In the genomic region with DNA sequence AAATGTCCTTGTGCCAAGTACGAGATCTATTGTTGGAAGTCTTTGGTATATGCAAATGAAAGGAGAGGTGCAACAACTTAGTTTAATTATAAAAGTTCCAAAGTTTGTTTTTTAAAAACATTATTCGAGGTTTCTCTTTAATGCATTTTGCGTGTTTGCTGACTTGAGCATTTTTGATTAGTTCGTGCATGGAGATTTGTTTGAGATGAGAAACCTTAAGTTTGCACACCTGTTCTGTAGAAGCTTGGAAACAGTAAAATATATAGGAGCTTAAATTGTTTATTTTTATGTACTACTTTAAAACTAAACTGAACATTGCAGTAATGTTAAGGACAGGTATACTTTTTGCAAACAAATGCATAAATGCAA, we compare ENCODE assay signal across 9 cellular contexts. TPM values are rescaled to one million over a fixed set of nuclear protein-coding genes. Genes with fewer than 3 reads are reported as not detected.
DNase-seq lines count a peak whose midpoint lies in the region; ATAC-seq, FAIRE-seq and TF ChIP-seq lines count a peak whose summit lies in the region.
"Had no signal": no experiment of that assay in that cellular context is flagged by ENCODE, and none has a peak within 500 bp of the region (broad histone marks: within the 10 kb centered on the region; RNA-seq: fewer than 3 reads in every experiment).

No MANE protein-coding gene starts in this region.

- H2AFZ ChIP-seq in IMR-90 (replicated peaks; ENCODE audit: low read length, poor library complexity) (no peak overlapping the region), neural progenitor cell (replicated peaks) (no peak overlapping the region)

- no peak overlapping the region; the same call in 1 of the 2 replicates for H3K23ac ChIP-seq in IMR-90 (ENCODE audit: low read depth, low read length)

- H2BK20ac ChIP-seq in IMR-90 (ENCODE audit: low read depth, low read length) = no peak overlapping the region

- H3K4me1 ChIP-seq in CD4-positive, CD25-positive, alpha-beta regulatory T cell (ENCODE audit: control insufficient read depth, insufficient read depth, low read length, poor library complexity, severe bottlenecking) = peaks cover 33% of the 10 kb centered on the region
- H3K4me1 ChIP-seq in IMR-90 (ENCODE audit: control insufficient read depth, insufficient read depth, low read length) = no peaks in the 10 kb centered on the region; the same call in 1 of the 2 replicates
- peaks cover 4% of the 10 kb centered on the region for H3K4me1 ChIP-seq in endodermal cell (ENCODE audit: control insufficient read depth, insufficient read depth, low read length)
- H3K4me1 ChIP-seq in neural progenitor cell = peaks cover 10% of the 10 kb centered on the region

- H3K27me3 ChIP-seq in CD4-positive, CD25-positive, alpha-beta regulatory T cell (ENCODE audit: control insufficient read depth, insufficient read depth, low read length) = no peaks in the 10 kb centered on the region
- no peaks in the 10 kb centered on the region for H3K27me3 ChIP-seq in IMR-90 (ENCODE audit: control insufficient read depth, insufficient read depth, low read length)
- H3K27me3 ChIP-seq in endodermal cell (ENCODE audit: control insufficient read depth, insufficient read depth, low read length, poor library complexity, severe bottlenecking) = peaks cover 36% of the 10 kb centered on the region
- no peaks in the 10 kb centered on the region for H3K27me3 ChIP-seq in neural progenitor cell

- FAIRE-seq in GM19239 (lab: Jason Lieb, UNC) = no peak

- no peak for TF ChIP-seq RAD21 in IMR-90 (IDR thresholded peaks at IDR 0.05; ENCODE audit: low read length)

- H3K14ac ChIP-seq in IMR-90 (replicated peaks; ENCODE audit: low read depth, low read length) = no peak overlapping the region

- H3K18ac ChIP-seq in IMR-90 (ENCODE audit: low read depth, low read length) = no peak overlapping the region

- H3K27ac Mint-ChIP-seq in CD4-positive, CD25-positive, alpha-beta regulatory T cell = peak overlapping the region in 2 of 3 donors; percentile 20 to 23
- H3K27ac Mint-ChIP-seq in endodermal cell (no peak overlapping the region), neural progenitor cell (no peak overlapping the region)

- peak overlapping the region; percentile 80; the same call in 1 of the 2 replicates for H3K9ac ChIP-seq in IMR-90 (ENCODE audit: low read depth, low read length)
- H3K9ac ChIP-seq in endodermal cell (ENCODE audit: extremely low read depth, low read length, poor library complexity, severe bottlenecking) = no peak overlapping the region
- H3K9ac ChIP-seq in neural progenitor cell = no peak overlapping the region

- H4K91ac ChIP-seq in IMR-90 (ENCODE audit: insufficient read depth, low read depth, low read length) = no peak overlapping the region

- no peak for TF ChIP-seq POLR2A in IMR-90 (IDR thresholded peaks at IDR 0.05; ENCODE audit: low read depth, low read length)

- in situ Hi-C loops in IMR-90 (cut with MboI; ENCODE audit: low sequenced_read_pairs) = loop anchor here (5.0 to 25.0 kb wide), 2 partner anchors 89 to 369 kb away; a partner anchor contains a TSS

- dilution Hi-C loops in IMR-90 (cut with HindIII; ENCODE audit: low sequenced_read_pairs, unreplicated experiment) = no loop called here

- no peak overlapping the region for H3K27ac ChIP-seq in CD4-positive, CD25-positive, alpha-beta regulatory T cell (ENCODE audit: insufficient read depth, low read length, poor library complexity, severe bottlenecking)
- H3K27ac ChIP-seq in IMR-90 (ENCODE audit: insufficient read depth, low read length) (no peak overlapping the region), endodermal cell (ENCODE audit: low read depth, low read length) (no peak overlapping the region), neural progenitor cell (no peak overlapping the region)
- H3K27ac ChIP-seq: VCaP had no signal

- no peak overlapping the region for H4K5ac ChIP-seq in IMR-90 (ENCODE audit: low read depth, low read length)

- CTCF ChIA-PET in IMR-90 (lab: Yijun Ruan, JAX) = no interaction called here

- peaks cover 15 to 27% of the 10 kb centered on the region in 2 experiments; a peak in 3 of 4 replicates for H3K79me1 ChIP-seq in IMR-90 (ENCODE audit: low read depth in 1 of 2, low read length in 2 of 2)

- H3K4me3 Mint-ChIP-seq in CD4-positive, CD25-positive, alpha-beta regulatory T cell = peak overlapping the region; percentile 83 to 100 (median 94)
- H3K4me3 Mint-ChIP-seq in endodermal cell (no peak overlapping the region), neural progenitor cell (no peak overlapping the region)

- no peaks in the 10 kb centered on the region for H3K36me3 ChIP-seq in CD4-positive, CD25-positive, alpha-beta regulatory T cell (ENCODE audit: control insufficient read depth, insufficient read depth, low read length)
- H3K36me3 ChIP-seq in IMR-90 (ENCODE audit: control insufficient read depth, insufficient read depth, low read length) (no peaks in the 10 kb centered on the region; the same call in 1 of the 2 replicates), endodermal cell (ENCODE audit: control insufficient read depth, insufficient read depth, low read length) (no peaks in the 10 kb centered on the region), neural progenitor cell (no peaks in the 10 kb centered on the region)

- no peak overlapping the region for H2AK5ac ChIP-seq in IMR-90 (ENCODE audit: low read depth, low read length)

- POLR2A ChIA-PET in IMR-90 (lab: Charles Lee; ENCODE audit: unreplicated experiment) = interaction anchor here (0.7 kb wide), 1 partner anchor 86 kb away, joined by 4 read pairs; no protein-coding TSS in a partner anchor

- peaks cover 37% of the 10 kb centered on the region for H3F3A ChIP-seq in neural progenitor cell (ENCODE audit: low read depth)

- H3K4me3 ChIP-seq in CD4-positive, CD25-positive, alpha-beta regulatory T cell (ENCODE audit: low read depth, low read length) = no peak overlapping the region
- peak overlapping the region; percentile 67 for H3K4me3 ChIP-seq in IMR-90 (ENCODE audit: insufficient read depth, low read depth, low read length)
- H3K4me3 ChIP-seq in endodermal cell (ENCODE audit: low read length) = peak overlapping the region; percentile 80
- H3K4me3 ChIP-seq in neural progenitor cell = no peak overlapping the region

- peaks cover 35% of the 10 kb centered on the region for H3K27me3 Mint-ChIP-seq in CD4-positive, CD25-positive, alpha-beta regulatory T cell
- H3K27me3 Mint-ChIP-seq in endodermal cell (ENCODE audit: insufficient read depth) (peaks cover 6% of the 10 kb centered on the region), neural progenitor cell (ENCODE audit: insufficient read depth, low read depth) (peaks cover 2% of the 10 kb centered on the region)

- H2BK5ac ChIP-seq in IMR-90 (ENCODE audit: low read depth, low read length, poor library complexity, severe bottlenecking) = no peak overlapping the region

- TF ChIP-seq CTCF in IMR-90 (conservative IDR thresholded peaks at IDR 0.05; ENCODE audit: low read depth, low read length) (no peak), endodermal cell (conservative IDR thresholded peaks at IDR 0.05) (no peak), neural progenitor cell (IDR thresholded peaks at IDR 0.05) (no peak)

- H2BK120ac ChIP-seq in IMR-90 (ENCODE audit: low read depth, low read length) = no peak overlapping the region

- intact Hi-C loops in IMR-90 (cut with micrococcal nuclease) = loop anchor here (5.0 kb wide), 1 partner anchor 69 kb away; no protein-coding TSS in a partner anchor

- H2AK9ac ChIP-seq in IMR-90 (replicated peaks; ENCODE audit: low read depth, low read length, poor library complexity) = no peak overlapping the region

- no peak overlapping the region for H3K4ac ChIP-seq in IMR-90 (ENCODE audit: low read depth, low read length)

- no peaks in the 10 kb centered on the region for H3K79me2 ChIP-seq in neural progenitor cell (ENCODE audit: low read depth)

- H4K8ac ChIP-seq in IMR-90 (ENCODE audit: low read depth in 2 of 2, low read length in 2 of 2) = no peak overlapping the region; a peak in 1 of 4 replicates

- ATAC-seq in CD4-positive, CD25-positive, alpha-beta regulatory T cell (ENCODE audit: low read depth in 2 of 2) = no peak
- no peak for ATAC-seq in IMR-90 (ENCODE audit: low read depth)
- no peak for ATAC-seq in HG03342 (IDR thresholded peaks at IDR 0.05; ENCODE audit: unreplicated experiment)
- no peak for ATAC-seq in GM18873 (IDR thresholded peaks at IDR 0.05; ENCODE audit: low FRiP score, unreplicated experiment)

- H3K56ac ChIP-seq in IMR-90 (ENCODE audit: extremely low read depth, insufficient read depth, low read length) = no peak overlapping the region

- H3K9me3 ChIP-seq in CD4-positive, CD25-positive, alpha-beta regulatory T cell (ENCODE audit: control insufficient read depth in 2 of 2, low read length in 2 of 2) = peaks cover 0 to 5% of the 10 kb centered on the region in 2 experiments
- H3K9me3 ChIP-seq in IMR-90 (ENCODE audit: control insufficient read depth, insufficient read depth, low read length) (peaks cover 11% of the 10 kb centered on the region), endodermal cell (ENCODE audit: control insufficient read depth, low read length) (peaks cover 14% of the 10 kb centered on the region), neural progenitor cell (ENCODE audit: low read depth) (no peaks in the 10 kb centered on the region)

- H3K9me3 Mint-ChIP-seq in CD4-positive, CD25-positive, alpha-beta regulatory T cell = peaks cover 0 to 2% (median 0%) of the 10 kb centered on the region in 7 donors
- H3K9me3 Mint-ChIP-seq in endodermal cell (peaks cover 26% of the 10 kb centered on the region), neural progenitor cell (peaks cover 28% of the 10 kb centered on the region)

- peaks cover 12 to 42% (median 23%) of the 10 kb centered on the region in 4 donors for H3K4me1 Mint-ChIP-seq in CD4-positive, CD25-positive, alpha-beta regulatory T cell
- peaks cover 16% of the 10 kb centered on the region for H3K4me1 Mint-ChIP-seq in endodermal cell
- H3K4me1 Mint-ChIP-seq in neural progenitor cell = no peaks in the 10 kb centered on the region

- H3K4me2 ChIP-seq in IMR-90 (ENCODE audit: low read depth, low read length) (peak overlapping the region; percentile 70), neural progenitor cell (peak overlapping the region; percentile 24)

- peaks cover 12% of the 10 kb centered on the region; the same call in 1 of the 2 replicates for H3K9me1 ChIP-seq in IMR-90 (ENCODE audit: insufficient read depth, low read length)

- WGBS in IMR-90 (ENCODE audit: extremely low coverage in 2 of 2, insufficient read length in 1 of 2), 2 experiments = no CpG with 5 or more reads among the region's 4 CpGs
- WGBS in endodermal cell (ENCODE audit: insufficient coverage in 1 of 2, insufficient read length in 1 of 2), 2 experiments = 27 to 56% methylated on average over 4 of the region's 4 CpGs

- peaks cover 3% of the 10 kb centered on the region for H3K36me3 Mint-ChIP-seq in CD4-positive, CD25-positive, alpha-beta regulatory T cell
- H3K36me3 Mint-ChIP-seq in endodermal cell (ENCODE audit: low read depth) = peaks cover 11% of the 10 kb centered on the region
- peaks cover 4% of the 10 kb centered on the region for H3K36me3 Mint-ChIP-seq in neural progenitor cell

- no peaks in the 10 kb centered on the region for H4K20me1 ChIP-seq in IMR-90 (ENCODE audit: insufficient read depth, low read length)
- H4K20me1 ChIP-seq in neural progenitor cell (ENCODE audit: low read depth) = no peaks in the 10 kb centered on the region

- H2BK15ac ChIP-seq in IMR-90 (ENCODE audit: low read depth, low read length) = no peak overlapping the region

- DNase-seq in CD4-positive, CD25-positive, alpha-beta regulatory T cell = no peak
- no peak for DNase-seq in IMR-90
- DNase-seq in endodermal cell = no peak
- DNase-seq in neural progenitor cell (ENCODE audit: low spot score) = no peak
- no peak for DNase-seq in GM19239 (ENCODE audit: insufficient read length, low spot score)
- DNase-seq in activated CD8-positive, alpha-beta memory T cell treated with anti-CD3 and anti-CD28 coated beads, Interleukin-2, amount 50 U/mL, for 4 hours = no peak

- BruUV-seq in IMR-90 (replicated peaks; lab: Mats Ljungman, UMichigan) = no TSS peak

RNA-seq across cellular contexts. Expression of a gene that starts 2.3 kb away (rescaled TPM):
- total RNA-seq in CD4-positive, CD25-positive, alpha-beta regulatory T cell = 2.6 TPM
- under 1 TPM; 0.48 to 0.90 (median 0.57) TPM for polyA plus RNA-seq in CD4-positive, CD25-positive, alpha-beta regulatory T cell
- 18.9 and 19.7 TPM in 2 replicates for total RNA-seq in IMR-90 (2012; rRNA removed)
- 18.4 and 20.0 TPM in 2 replicates for polyA plus RNA-seq in IMR-90 (2012; rRNA removed)
- 7.7 and 22.7 TPM in 2 replicates for polyA plus RNA-seq in IMR-90 (2012; cell fraction: cytosol; rRNA removed)
- 11.5 and 11.7 TPM in 2 replicates for polyA plus RNA-seq in IMR-90 (2012; cell fraction: nucleus; rRNA removed; ENCODE audit: low replicate concordance)
- total RNA-seq in endodermal cell = 10 to 100 TPM in 1 of 2 donors, 1 to 10 TPM in 1; 7.9 to 12.9 TPM
- polyA plus RNA-seq in endodermal cell (2013, experiment 1 of 2) = 13.9 TPM
- 12.8 TPM for polyA plus RNA-seq in endodermal cell (2013, experiment 2 of 2)
- total RNA-seq in neural progenitor cell (ENCODE audit: low replicate concordance) = 5.5 and 9.2 TPM in 2 replicates

RNA-seq across cellular contexts. Expression of a gene that starts 6.9 kb away (rescaled TPM):
- not detected for total RNA-seq in CD4-positive, CD25-positive, alpha-beta regulatory T cell
- polyA plus RNA-seq in CD4-positive, CD25-positive, alpha-beta regulatory T cell = under 1 TPM in 2 of 4 donors, not detected in 2; 0.28 to 0.32 TPM
- total RNA-seq in IMR-90 (2012; rRNA removed) = 0.28 and 0.54 TPM in 2 replicates
- 0.15 and 0.19 TPM in 2 replicates for polyA plus RNA-seq in IMR-90 (2012; rRNA removed)
- 0.08 TPM in 1 of 2 replicates, not detected in the other for polyA plus RNA-seq in IMR-90 (2012; cell fraction: cytosol; rRNA removed)
- 0.65 TPM in 1 of 2 replicates, not detected in the other for polyA plus RNA-seq in IMR-90 (2012; cell fraction: nucleus; rRNA removed; ENCODE audit: low replicate concordance)
- 1 to 10 TPM in 1 of 2 donors, under 1 TPM in 1; 0.24 to 1.2 TPM for total RNA-seq in endodermal cell
- 0.14 TPM for polyA plus RNA-seq in endodermal cell (2013, experiment 1 of 2)
- polyA plus RNA-seq in endodermal cell (2013, experiment 2 of 2) = 0.58 TPM
- total RNA-seq in neural progenitor cell (ENCODE audit: low replicate concordance) = 0.81 TPM in 1 of 2 replicates, not detected in the other

RNA-seq across cellular contexts. Expression of a gene that starts 38.3 kb away (rescaled TPM):
- total RNA-seq in CD4-positive, CD25-positive, alpha-beta regulatory T cell = 167 TPM
- 10 to 100 TPM; 53.5 to 58.6 (median 56.5) TPM for polyA plus RNA-seq in CD4-positive, CD25-positive, alpha-beta regulatory T cell
- total RNA-seq in IMR-90 (2012; rRNA removed) (37.3 and 63.0 TPM in 2 replicates), endodermal cell (10 to 100 TPM; 31.0 to 32.4 TPM), neural progenitor cell (ENCODE audit: low replicate concordance) (40.9 and 53.3 TPM in 2 replicates)
- 13.6 and 19.0 TPM in 2 replicates for polyA plus RNA-seq in IMR-90 (2012; rRNA removed)
- 2.8 and 3.1 TPM in 2 replicates for polyA plus RNA-seq in IMR-90 (2012; cell fraction: cytosol; rRNA removed)
- 4.5 and 27.9 TPM in 2 replicates for polyA plus RNA-seq in IMR-90 (2012; cell fraction: nucleus; rRNA removed; ENCODE audit: low replicate concordance)
- 24.3 TPM for polyA plus RNA-seq in endodermal cell (2013, experiment 1 of 2)
- polyA plus RNA-seq in endodermal cell (2013, experiment 2 of 2) = 23.0 TPM

RNA-seq across cellular contexts. Expression of a gene that starts 39.2 kb away (rescaled TPM):
- total RNA-seq in CD4-positive, CD25-positive, alpha-beta regulatory T cell = 78.0 TPM
- 10 to 100 TPM; 34.8 to 39.7 (median 37.1) TPM for polyA plus RNA-seq in CD4-positive, CD25-positive, alpha-beta regulatory T cell
- total RNA-seq in IMR-90 (2012; rRNA removed) (4.2 and 6.6 TPM in 2 replicates), endodermal cell (10 to 100 TPM; 14.0 to 17.0 TPM), neural progenitor cell (ENCODE audit: low replicate concordance) (11.6 and 14.3 TPM in 2 replicates)
- 4.2 and 4.4 TPM in 2 replicates for polyA plus RNA-seq in IMR-90 (2012; rRNA removed)
- polyA plus RNA-seq in IMR-90 (2012; cell fraction: cytosol; rRNA removed) = 0.94 and 1.2 TPM in 2 replicates
- 5.3 and 16.5 TPM in 2 replicates for polyA plus RNA-seq in IMR-90 (2012; cell fraction: nucleus; rRNA removed; ENCODE audit: low replicate concordance)
- 9.0 TPM for polyA plus RNA-seq in endodermal cell (2013, experiment 1 of 2)
- polyA plus RNA-seq in endodermal cell (2013, experiment 2 of 2) = 8.7 TPM

Comparison
In these comparisons a context has a peak if more than half of its experiments do, and no peak if none do; other contexts are left out.
1. H3K4me3 ChIP-seq: peak in IMR-90 (single experiment) and endodermal cell (single experiment); none in CD4-positive, CD25-positive, alpha-beta regulatory T cell (single experiment) and neural progenitor cell (single experiment).
2. H3K27ac Mint-ChIP-seq: peak in CD4-positive, CD25-positive, alpha-beta regulatory T cell (2 of 3); none in endodermal cell (single experiment) and neural progenitor cell (single experiment).
3. H3K4me3 Mint-ChIP-seq: peak in CD4-positive, CD25-positive, alpha-beta regulatory T cell (4 of 4); none in endodermal cell (single experiment) and neural progenitor cell (single experiment).